36 cellular contexts compared by ENCODE assay signal in the genomic region with DNA sequence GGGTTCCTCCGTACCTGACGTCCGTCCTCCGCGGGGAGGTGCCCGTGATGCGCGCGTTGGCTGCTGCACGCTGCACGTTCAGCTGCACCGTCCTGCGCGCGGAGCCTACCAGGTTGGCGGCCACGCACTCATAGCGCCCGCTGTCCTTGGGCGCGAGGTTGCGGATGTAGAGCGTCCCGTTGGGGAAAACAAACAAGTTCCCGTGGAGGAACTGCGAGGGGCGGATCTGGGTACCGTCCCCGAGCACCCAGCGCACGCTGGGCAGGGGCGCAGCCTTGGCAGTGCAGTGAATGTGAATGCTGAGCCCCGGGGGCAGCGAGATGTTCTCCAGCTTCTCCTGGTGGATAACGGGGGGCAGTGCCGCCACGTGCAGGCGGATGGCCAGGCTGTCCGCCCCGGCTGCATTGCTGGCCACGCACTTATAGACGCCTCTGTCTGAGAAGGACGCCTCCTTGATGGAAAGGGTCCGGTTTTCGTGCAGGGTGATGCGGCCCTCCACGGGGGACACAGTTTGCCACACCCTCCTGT. TPM values are rescaled to one million over a fixed set of nuclear protein-coding genes. Genes with fewer than 3 reads are reported as not detected.
"Had no signal": no experiment of that assay in that cellular context is flagged by ENCODE, and none has a peak within 500 bp of the region (broad histone marks: within the 10 kb centered on the region; RNA-seq: fewer than 3 reads in every experiment).

No MANE protein-coding gene starts in this region.

- H3K27me3 Mint-ChIP-seq: activated B cell treated with CpG ODN at 0.5 μM for 24 hours; activated CD4-positive, alpha-beta memory T cell treated with anti-CD3 and anti-CD28 coated beads, Interleukin-2, amount 10 ng/mL, durations not matched to agents 7 days and 5 days; activated CD4-positive, alpha-beta T cell treated with anti-CD3 and anti-CD28 coated beads, Interleukin-2, amount 10 ng/mL, durations not matched to agents 24 days and 14 days; activated CD8-positive, alpha-beta memory T cell treated with anti-CD3 and anti-CD28 coated beads, Interleukin-2, amount 10 ng/mL, durations not matched to agents 7 days and 5 days; activated naive CD4-positive, alpha-beta T cell treated with anti-CD3 and anti-CD28 coated beads, Interleukin-2, amount 10 ng/mL, durations not matched to agents 7 days and 5 days; activated naive CD4-positive, alpha-beta T cell treated with anti-CD3 and anti-CD28 coated beads, Interleukin-2, amount 50 U/mL, for 24 hours; activated naive CD8-positive, alpha-beta T cell; activated naive CD8-positive, alpha-beta T cell treated with anti-CD3 and anti-CD28 coated beads, Interleukin-2, amount 10 ng/mL, durations not matched to agents 7 days and 5 days; activated naive CD8-positive, alpha-beta T cell treated with anti-CD3 and anti-CD28 coated beads, Interleukin-2, amount 50 U/mL, for 24 hours; activated T-cell treated with anti-CD3 and anti-CD28 coated beads, Interleukin-2, amount 50 U/mL, for 24 hours; central memory CD8-positive, alpha-beta T cell; T-cell; T-helper 17 cell had no signal

- DNase-seq: activated B cell treated with CpG ODN at 0.5 μM for 24 hours; activated CD4-positive, alpha-beta memory T cell treated with anti-CD3 and anti-CD28 coated beads, Interleukin-2, amount 10 ng/mL, durations not matched to agents 7 days and 5 days; activated CD4-positive, alpha-beta T cell treated with anti-CD3 and anti-CD28 coated beads for 4 hours; activated CD4-positive, alpha-beta T cell treated with anti-CD3 and anti-CD28 coated beads, Interleukin-2, amount 10 ng/mL, durations not matched to agents 24 days and 14 days; activated CD4-positive, alpha-beta T cell treated with anti-CD3 and anti-CD28 coated beads, Interleukin-2, amount 50 U/mL, for 1 hour; activated CD4-positive, alpha-beta T cell treated with anti-CD3 and anti-CD28 coated beads, Interleukin-2, amount 50 U/mL, for 4 hours; activated CD4-positive, CD25-positive, alpha-beta regulatory T cell treated with anti-CD3 and anti-CD28 coated beads, Interleukin-2, amount 50 U/mL, for 72 hours; activated CD8-positive, alpha-beta memory T cell treated with anti-CD3 and anti-CD28 coated beads for 24 hours; activated CD8-positive, alpha-beta memory T cell treated with anti-CD3 and anti-CD28 coated beads, Interleukin-2, amount 10 ng/mL, durations not matched to agents 7 days and 5 days; activated CD8-positive, alpha-beta memory T cell treated with anti-CD3 and anti-CD28 coated beads, Interleukin-2, amount 50 U/mL, for 48 hours; activated CD8-positive, alpha-beta T cell treated with anti-CD3 and anti-CD28 coated beads, Interleukin-2, amount 10 ng/mL, durations not matched to agents 7 days and 5 days; activated effector memory CD4-positive, alpha-beta T cell treated with Interleukin-2 at 50 U/mL for 16 hours; activated gamma-delta T cell; activated naive CD4-positive, alpha-beta T cell treated with anti-CD3 and anti-CD28 coated beads, Interleukin-2, amount 10 ng/mL, durations not matched to agents 7 days and 5 days; activated naive CD4-positive, alpha-beta T cell treated with Interleukin-2 at 50 U/mL for 16 hours; activated naive CD8-positive, alpha-beta T cell treated with anti-CD3 and anti-CD28 coated beads, Interleukin-2, amount 10 ng/mL, durations not matched to agents 7 days and 5 days; activated naive CD8-positive, alpha-beta T cell treated with anti-CD3 and anti-CD28 coated beads, Interleukin-2, amount 50 U/mL, for 24 hours; activated T-cell treated with anti-CD3 and anti-CD28 coated beads, Interleukin-2, amount 50 U/mL, for 24 hours; activated T-cell treated with anti-CD3 and anti-CD28 coated beads, Interleukin-2, amount 50 U/mL, for 48 hours; amygdala; anterior cingulate cortex; caudate nucleus; cerebellar nuclear complex; T-cell; T-helper 17 cell; T-helper 9 cell had no signal

- H3K9me3 ChIP-seq: ascending aorta had no signal

- H3K9me3 Mint-ChIP-seq: activated B cell treated with CpG ODN at 0.5 μM for 24 hours; activated CD4-positive, alpha-beta memory T cell treated with anti-CD3 and anti-CD28 coated beads, Interleukin-2, amount 10 ng/mL, durations not matched to agents 7 days and 5 days; activated CD4-positive, alpha-beta T cell treated with anti-CD3 and anti-CD28 coated beads, Interleukin-2, amount 10 ng/mL, durations not matched to agents 24 days and 14 days; activated naive CD4-positive, alpha-beta T cell treated with anti-CD3 and anti-CD28 coated beads, Interleukin-2, amount 10 ng/mL, durations not matched to agents 7 days and 5 days; activated naive CD4-positive, alpha-beta T cell treated with anti-CD3 and anti-CD28 coated beads, Interleukin-2, amount 50 U/mL, for 24 hours; activated naive CD8-positive, alpha-beta T cell treated with anti-CD3 and anti-CD28 coated beads, Interleukin-2, amount 10 ng/mL, durations not matched to agents 7 days and 5 days; activated naive CD8-positive, alpha-beta T cell treated with anti-CD3 and anti-CD28 coated beads, Interleukin-2, amount 50 U/mL, for 24 hours; activated T-cell treated with anti-CD3 and anti-CD28 coated beads, Interleukin-2, amount 50 U/mL, for 24 hours had no signal

- H3K36me3 ChIP-seq: ascending aorta, cardiac muscle cell had no signal

- H3K4me1 ChIP-seq: ascending aorta had no signal

- H3K27ac ChIP-seq: ascending aorta, cardiac muscle cell, VCaP had no signal

- ATAC-seq: activated CD8-positive, alpha-beta memory T cell treated with anti-CD3 and anti-CD28 coated beads, Interleukin-2, amount 10 ng/mL, durations not matched to agents 7 days and 5 days; activated CD8-positive, alpha-beta T cell treated with anti-CD3 and anti-CD28 coated beads, Interleukin-2, amount 10 ng/mL, durations not matched to agents 7 days and 5 days; activated naive CD8-positive, alpha-beta T cell treated with anti-CD3 and anti-CD28 coated beads, Interleukin-2, amount 50 U/mL, for 24 hours; T-cell; T-helper 17 cell had no signal

- H3K4me3 ChIP-seq: ascending aorta, cardiac muscle cell had no signal

- H3K27ac Mint-ChIP-seq: activated B cell treated with CpG ODN at 0.5 μM for 24 hours; activated CD4-positive, alpha-beta memory T cell treated with anti-CD3 and anti-CD28 coated beads, Interleukin-2, amount 10 ng/mL, durations not matched to agents 7 days and 5 days; activated CD4-positive, alpha-beta T cell treated with anti-CD3 and anti-CD28 coated beads, Interleukin-2, amount 10 ng/mL, durations not matched to agents 24 days and 14 days; activated CD8-positive, alpha-beta memory T cell treated with anti-CD3 and anti-CD28 coated beads, Interleukin-2, amount 10 ng/mL, durations not matched to agents 7 days and 5 days; activated CD8-positive, alpha-beta T cell treated with anti-CD3 and anti-CD28 coated beads, Interleukin-2, amount 10 ng/mL, durations not matched to agents 7 days and 5 days; activated naive CD4-positive, alpha-beta T cell treated with anti-CD3 and anti-CD28 coated beads, Interleukin-2, amount 10 ng/mL, durations not matched to agents 7 days and 5 days; activated naive CD4-positive, alpha-beta T cell treated with anti-CD3 and anti-CD28 coated beads, Interleukin-2, amount 50 U/mL, for 24 hours; activated naive CD8-positive, alpha-beta T cell; activated naive CD8-positive, alpha-beta T cell treated with anti-CD3 and anti-CD28 coated beads, Interleukin-2, amount 10 ng/mL, durations not matched to agents 7 days and 5 days; activated naive CD8-positive, alpha-beta T cell treated with anti-CD3 and anti-CD28 coated beads, Interleukin-2, amount 50 U/mL, for 24 hours; activated T-cell treated with anti-CD3 and anti-CD28 coated beads, Interleukin-2, amount 50 U/mL, for 24 hours; activated T-helper 2 cell treated with anti-CD3 and anti-CD28 coated beads, Interferon-gamma antibody, Interleukin-2, Interleukin-4, amounts not matched to agents 10 μg/mL and 5 μg/mL and 100 μg/mL, durations not matched to agents 14 hours and 24 hours and 36 hours; brain; T-cell; T-helper 17 cell had no signal

- H3K4me3 Mint-ChIP-seq: activated B cell treated with CpG ODN at 0.5 μM for 24 hours; activated CD4-positive, alpha-beta memory T cell treated with anti-CD3 and anti-CD28 coated beads, Interleukin-2, amount 10 ng/mL, durations not matched to agents 7 days and 5 days; activated CD4-positive, alpha-beta T cell treated with anti-CD3 and anti-CD28 coated beads, Interleukin-2, amount 10 ng/mL, durations not matched to agents 24 days and 14 days; activated CD8-positive, alpha-beta memory T cell treated with anti-CD3 and anti-CD28 coated beads, Interleukin-2, amount 10 ng/mL, durations not matched to agents 7 days and 5 days; activated CD8-positive, alpha-beta T cell treated with anti-CD3 and anti-CD28 coated beads, Interleukin-2, amount 10 ng/mL, durations not matched to agents 7 days and 5 days; activated naive CD4-positive, alpha-beta T cell treated with anti-CD3 and anti-CD28 coated beads, Interleukin-2, amount 10 ng/mL, durations not matched to agents 7 days and 5 days; activated naive CD4-positive, alpha-beta T cell treated with anti-CD3 and anti-CD28 coated beads, Interleukin-2, amount 50 U/mL, for 24 hours; activated naive CD8-positive, alpha-beta T cell; activated naive CD8-positive, alpha-beta T cell treated with anti-CD3 and anti-CD28 coated beads, Interleukin-2, amount 10 ng/mL, durations not matched to agents 7 days and 5 days; activated naive CD8-positive, alpha-beta T cell treated with anti-CD3 and anti-CD28 coated beads, Interleukin-2, amount 50 U/mL, for 24 hours; activated T-cell treated with anti-CD3 and anti-CD28 coated beads, Interleukin-2, amount 50 U/mL, for 24 hours; brain; central memory CD8-positive, alpha-beta T cell; T-cell; T-helper 17 cell had no signal

- H3K27me3 ChIP-seq: ascending aorta, cardiac muscle cell had no signal

- H3K4me1 Mint-ChIP-seq: activated B cell treated with CpG ODN at 0.5 μM for 24 hours; activated CD4-positive, alpha-beta memory T cell treated with anti-CD3 and anti-CD28 coated beads, Interleukin-2, amount 10 ng/mL, durations not matched to agents 7 days and 5 days; activated CD4-positive, alpha-beta T cell treated with anti-CD3 and anti-CD28 coated beads, Interleukin-2, amount 10 ng/mL, durations not matched to agents 24 days and 14 days; activated CD8-positive, alpha-beta memory T cell treated with anti-CD3 and anti-CD28 coated beads, Interleukin-2, amount 10 ng/mL, durations not matched to agents 7 days and 5 days; activated naive CD4-positive, alpha-beta T cell treated with anti-CD3 and anti-CD28 coated beads, Interleukin-2, amount 10 ng/mL, durations not matched to agents 7 days and 5 days; activated naive CD4-positive, alpha-beta T cell treated with anti-CD3 and anti-CD28 coated beads, Interleukin-2, amount 50 U/mL, for 24 hours; activated naive CD8-positive, alpha-beta T cell treated with anti-CD3 and anti-CD28 coated beads, Interleukin-2, amount 10 ng/mL, durations not matched to agents 7 days and 5 days; activated naive CD8-positive, alpha-beta T cell treated with anti-CD3 and anti-CD28 coated beads, Interleukin-2, amount 50 U/mL, for 24 hours; brain; central memory CD8-positive, alpha-beta T cell; T-cell; T-helper 17 cell had no signal

- H3K36me3 Mint-ChIP-seq: activated CD8-positive, alpha-beta memory T cell treated with anti-CD3 and anti-CD28 coated beads, Interleukin-2, amount 10 ng/mL, durations not matched to agents 7 days and 5 days; activated naive CD4-positive, alpha-beta T cell treated with anti-CD3 and anti-CD28 coated beads, Interleukin-2, amount 10 ng/mL, durations not matched to agents 7 days and 5 days; activated naive CD4-positive, alpha-beta T cell treated with anti-CD3 and anti-CD28 coated beads, Interleukin-2, amount 50 U/mL, for 24 hours; activated naive CD8-positive, alpha-beta T cell; activated naive CD8-positive, alpha-beta T cell treated with anti-CD3 and anti-CD28 coated beads, Interleukin-2, amount 10 ng/mL, durations not matched to agents 7 days and 5 days; T-cell had no signal

RNA-seq across cellular contexts. Expression of gene MXRA5, which starts 29.2 kb away (rescaled TPM):
- total RNA-seq: activated B cell treated with CpG ODN at 0.5 μM for 24 hours; activated CD4-positive, alpha-beta memory T cell treated with anti-CD3 and anti-CD28 coated beads, Interleukin-2, amount 10 ng/mL, durations not matched to agents 7 days and 5 days; activated CD4-positive, alpha-beta T cell treated with anti-CD3 and anti-CD28 coated beads, Interleukin-2, amount 10 ng/mL, durations not matched to agents 24 days and 14 days; activated CD8-positive, alpha-beta memory T cell treated with anti-CD3 and anti-CD28 coated beads, Interleukin-2, amount 10 ng/mL, durations not matched to agents 7 days and 5 days; activated CD8-positive, alpha-beta T cell treated with anti-CD3 and anti-CD28 coated beads, Interleukin-2, amount 10 ng/mL, durations not matched to agents 7 days and 5 days; activated naive CD8-positive, alpha-beta T cell treated with anti-CD3 and anti-CD28 coated beads, Interleukin-2, amount 10 ng/mL, durations not matched to agents 7 days and 5 days; activated T-helper 2 cell treated with anti-CD3 and anti-CD28 coated beads, Interferon-gamma antibody, Interleukin-2, Interleukin-4, amounts not matched to agents 10 μg/mL and 5 μg/mL and 100 μg/mL, durations not matched to agents 14 hours and 24 hours and 36 hours; T-helper 1 cell treated with Interleukin-12 subunit alpha and Interleukin-12 subunit beta and Interleukin-4 antibody, amounts not matched to agents 30 ng/mL and 1 ng/mL, for 36 hours; T-helper 17 cell; T-helper 2 cell treated with Interferon-gamma antibody and Interleukin-4, amounts not matched to agents 100 ng/mL and 5 ng/mL, for 36 hours had no signal
